Comparison of ENCODE assay signal across 18 cellular contexts in genomic region chr4:186691396-186691795, GRCh38. TPM values are rescaled to one million over a fixed set of nuclear protein-coding genes. Genes with fewer than 3 reads are reported as not detected.
DNase-seq lines count a peak whose midpoint lies in the region; ATAC-seq, FAIRE-seq and TF ChIP-seq lines count a peak whose summit lies in the region.
"Had no signal": no experiment of that assay in that cellular context is flagged by ENCODE, and none has a peak within 500 bp of the region (broad histone marks: within the 10 kb centered on the region; RNA-seq: fewer than 3 reads in every experiment).

No MANE protein-coding gene starts in this region.

- no peak overlapping the region for H2BK120ac ChIP-seq in H1 (replicated peaks; ENCODE audit: low read depth, low read length)

- peak overlapping the region; percentile 98 for H3K27ac ChIP-seq in Panc1 (ENCODE audit: low read length)
- H3K27ac ChIP-seq in astrocyte (ENCODE audit: low read depth, low read length), result no peak overlapping the region
- no peak overlapping the region for H3K27ac ChIP-seq in H1 (ENCODE audit: low read depth, low read length)
- no peak overlapping the region for H3K27ac ChIP-seq in lower lobe of right lung
- H3K27ac ChIP-seq: BLaER1, C4-2B, GM23248 had no signal

- H4K8ac ChIP-seq in H1 (ENCODE audit: extremely low read depth, insufficient read depth, low read length), result no peak overlapping the region

- H3K23ac ChIP-seq in H1 (ENCODE audit: insufficient read length), result no peak overlapping the region

- H3K79me1 ChIP-seq in H1 (ENCODE audit: low read depth, low read length), result peaks cover 4% of the 10 kb centered on the region

- POLR2A ChIA-PET in Panc1 (lab: Charles Lee), result no interaction called here
- POLR2A ChIA-PET in H1 (lab: Charles Lee; ENCODE audit: partially characterized antibody), result no interaction called here

- no peak overlapping the region for H4K5ac ChIP-seq in H1 (ENCODE audit: insufficient read length, low read depth, low read length)

- WGBS in H1 (ENCODE audit: extremely low coverage in 1 of 2, insufficient coverage in 1 of 2, insufficient read length in 1 of 2, insufficient replicate concordance in 2 of 2, low coverage in 1 of 2, low lambda C conversion rate in 2 of 2, missing lambda C conversion rate in 1 of 2), 2 experiments, result 89% methylated on average over 5 of the region's 5 CpGs; no CpG with 5 or more reads in 1 of the 2 experiments

- no peak for TF ChIP-seq RAD21 in H1 (IDR thresholded peaks at IDR 0.05 in 1 of 2, conservative IDR thresholded peaks at IDR 0.05 in 1 of 2; ENCODE audit: low read depth in 2 of 2, low read length in 2 of 2)

- no peak overlapping the region for H3K4me3 Mint-ChIP-seq in astrocyte (ENCODE audit: unreplicated experiment)
- H3K4me3 Mint-ChIP-seq in osteocyte (ENCODE audit: unreplicated experiment), result no peak overlapping the region
- H3K4me3 Mint-ChIP-seq: B cell; CD4-positive, CD25-positive, alpha-beta regulatory T cell; CD8-positive, alpha-beta T cell; H9 had no signal

- TF ChIP-seq POLR2A in H1 (IDR thresholded peaks at IDR 0.05; ENCODE audit: control extremely low read depth in 1 of 2, low read depth in 2 of 2, low read length in 2 of 2), result no peak

- no peak overlapping the region for H4K91ac ChIP-seq in H1 (replicated peaks; ENCODE audit: insufficient read length, low read length)

- intact Hi-C loops in Panc1 (cut with micrococcal nuclease; ENCODE audit: unreplicated experiment), result no loop called here
- intact Hi-C loops in lower lobe of right lung (cut with DNase I), result no loop called here

- no peak overlapping the region for H3K56ac ChIP-seq in H1 (replicated peaks; ENCODE audit: insufficient read length, low read depth, low read length)

- no peak overlapping the region for H2BK5ac ChIP-seq in H1 (ENCODE audit: low read depth, low read length)

- DNase-seq in Panc1 (ENCODE audit: low read depth, low spot score), result no peak
- DNase-seq in astrocyte (ENCODE audit: low read depth), result no peak
- no peak for DNase-seq in H1 (ENCODE audit: low read depth in 1 of 2, low spot score in 2 of 2)
- no peak for DNase-seq in osteocyte (ENCODE audit: extremely low spot score, unreplicated experiment)
- no peak for DNase-seq in stimulated activated CD4-positive, alpha-beta T cell treated with anti-CD3 and anti-CD28 coated beads, Interleukin-15, amount 100 ng/mL, for 24 hours
- DNase-seq in NCI-H2081 treated with DMSO at 0.1 percent for 48 hours (lab: John Stamatoyannopoulos, UW), result no peak
- DNase-seq in lower lobe of right lung, result no peak
- DNase-seq: Caco-2; CD4-positive, CD25-positive, alpha-beta regulatory T cell; CD8-positive, alpha-beta T cell; DMS153; DND-41; GM23248; H9 had no signal

- H3K14ac ChIP-seq in H1 (ENCODE audit: insufficient read length), result no peak overlapping the region

- H3K4me1 ChIP-seq in Panc1 (ENCODE audit: control insufficient read depth, insufficient read depth, low read length) (peaks cover 79% of the 10 kb centered on the region), astrocyte (ENCODE audit: insufficient read depth, low read length) (peaks cover 29% of the 10 kb centered on the region), H1 (replicated peaks in 1 of 4; ENCODE audit: control insufficient read depth in 3 of 4, insufficient read depth in 4 of 4, low read length in 3 of 4) (peaks cover 2 to 32% (median 24%) of the 10 kb centered on the region in 4 experiments; a peak in 6 of 7 replicates), lower lobe of right lung (peaks cover 18% of the 10 kb centered on the region)

- H2AFZ ChIP-seq in astrocyte (ENCODE audit: low read depth, low read length) (no peak overlapping the region), H1 (ENCODE audit: low read length) (no peak overlapping the region)
- H2AFZ ChIP-seq: GM23248 had no signal

- no peak overlapping the region for H2AK5ac ChIP-seq in H1 (ENCODE audit: low read depth, low read length)

- peaks cover 16% of the 10 kb centered on the region for H3K36me3 Mint-ChIP-seq in astrocyte (ENCODE audit: low read depth, unreplicated experiment)
- H3K36me3 Mint-ChIP-seq in osteocyte (ENCODE audit: unreplicated experiment), result peaks cover 16% of the 10 kb centered on the region
- H3K36me3 Mint-ChIP-seq: CD8-positive, alpha-beta T cell had no signal

- FAIRE-seq in astrocyte (lab: Jason Lieb, UNC) (no peak), H1 (lab: Jason Lieb, UNC) (peak; percentile 13)
- FAIRE-seq: GM12892 had no signal

- H4K20me1 ChIP-seq in astrocyte (ENCODE audit: insufficient read depth, low read length), result peaks cover 85% of the 10 kb centered on the region
- no peaks in the 10 kb centered on the region for H4K20me1 ChIP-seq in H1 (replicated peaks in 1 of 2; ENCODE audit: control insufficient read depth in 1 of 2, insufficient read depth in 2 of 2, low read length in 2 of 2)

- H3K9ac ChIP-seq in astrocyte (ENCODE audit: low read length) (no peak overlapping the region), H1 (replicated peaks in 1 of 4; ENCODE audit: extremely low read depth in 1 of 4, low read depth in 3 of 4, low read length in 3 of 4) (no peak overlapping the region)
- H3K9ac ChIP-seq: BLaER1, GM23248 had no signal

- ATAC-seq in Panc1 (no peak), lower lobe of right lung (no peak)
- ATAC-seq: CD8-positive, alpha-beta T cell had no signal

- TF ChIP-seq EP300 in H1 (IDR thresholded peaks at IDR 0.05; ENCODE audit: borderline replicate concordance in 1 of 2, low read depth in 2 of 2, low read length in 2 of 2), result no peak

- H3K23me2 ChIP-seq in H1 (ENCODE audit: low read depth, low read length), result peaks cover 4% of the 10 kb centered on the region; the same call in 1 of the 2 replicates

- H2BK12ac ChIP-seq in H1 (ENCODE audit: low read depth, low read length), result no peak overlapping the region

- H3K9me3 ChIP-seq in Panc1 (ENCODE audit: control insufficient read depth, insufficient read depth, low read depth, low read length), result no peaks in the 10 kb centered on the region
- H3K9me3 ChIP-seq in astrocyte (ENCODE audit: insufficient read depth, low read depth, low read length), result no peaks in the 10 kb centered on the region
- H3K9me3 ChIP-seq in H1 (ENCODE audit: insufficient read depth in 2 of 2, low read depth in 1 of 2, low read length in 1 of 2), result no peaks in the 10 kb centered on the region
- no peaks in the 10 kb centered on the region for H3K9me3 ChIP-seq in lower lobe of right lung
- H3K9me3 ChIP-seq: Caco-2 had no signal

- no peak overlapping the region for H2BK15ac ChIP-seq in H1 (ENCODE audit: low read length)

- TF ChIP-seq CTCF in Panc1 (IDR thresholded peaks at IDR 0.05) (no peak), astrocyte (IDR thresholded peaks at IDR 0.05; ENCODE audit: insufficient read depth, low read depth, low read length) (no peak), H1 (IDR thresholded peaks at IDR 0.05; ENCODE audit: control extremely low read depth in 1 of 3, insufficient read depth in 1 of 3, low read depth in 1 of 3, low read length in 3 of 3) (no peak), osteocyte (IDR thresholded peaks at IDR 0.05) (no peak), lower lobe of right lung (IDR thresholded peaks at IDR 0.05) (no peak)

- H3K27ac Mint-ChIP-seq in astrocyte (ENCODE audit: unreplicated experiment) (peak overlapping the region; percentile 10), osteocyte (ENCODE audit: unreplicated experiment) (peak overlapping the region; percentile 29)
- H3K27ac Mint-ChIP-seq: B cell; CD4-positive, CD25-positive, alpha-beta regulatory T cell; CD8-positive, alpha-beta T cell; H9 had no signal

- H3K27me3 ChIP-seq in Panc1 (ENCODE audit: control insufficient read depth, insufficient read depth, low read length) (no peaks in the 10 kb centered on the region), astrocyte (ENCODE audit: insufficient read depth, low read length) (no peaks in the 10 kb centered on the region), H1 (replicated peaks in 1 of 4; ENCODE audit: control insufficient read depth in 3 of 4, extremely low read depth in 1 of 4, insufficient read depth in 3 of 4, low read length in 3 of 4) (no peaks in the 10 kb centered on the region), lower lobe of right lung (ENCODE audit: low read depth) (no peaks in the 10 kb centered on the region)
- H3K27me3 ChIP-seq: BLaER1 had no signal

- no peak overlapping the region for H3K4me2 ChIP-seq in astrocyte (ENCODE audit: low read length)
- H3K4me2 ChIP-seq in H1 (ENCODE audit: insufficient read depth in 1 of 2, low read depth in 2 of 2, low read length in 2 of 2), result no peak overlapping the region
- H3K4me2 ChIP-seq: BLaER1 had no signal

- in situ Hi-C loops in Panc1 (cut with HindIII; ENCODE audit: low pct_unique_long_range_greater_than_20kb, low sequenced_read_pairs), result no loop called here

- no peaks in the 10 kb centered on the region for H3K27me3 Mint-ChIP-seq in astrocyte (ENCODE audit: low read depth, unreplicated experiment)
- H3K27me3 Mint-ChIP-seq in osteocyte (ENCODE audit: unreplicated experiment), result no peaks in the 10 kb centered on the region
- H3K27me3 Mint-ChIP-seq: B cell; CD4-positive, CD25-positive, alpha-beta regulatory T cell had no signal

- H3K18ac ChIP-seq in H1 (ENCODE audit: extremely low read depth, low read length), result no peak overlapping the region

- peaks cover 98% of the 10 kb centered on the region for H3K79me2 ChIP-seq in astrocyte (ENCODE audit: insufficient read depth, low read length)
- H3K79me2 ChIP-seq in H1 (ENCODE audit: control insufficient read depth in 1 of 2, insufficient read depth in 2 of 2, low read length in 2 of 2), result peaks cover 6 to 79% of the 10 kb centered on the region in 2 experiments

- H2BK20ac ChIP-seq in H1 (ENCODE audit: low read length), result no peak overlapping the region

- H3K4me1 Mint-ChIP-seq in astrocyte (ENCODE audit: low read depth, unreplicated experiment), result peaks cover 55% of the 10 kb centered on the region
- peaks cover 81% of the 10 kb centered on the region for H3K4me1 Mint-ChIP-seq in osteocyte (ENCODE audit: unreplicated experiment)
- H3K4me1 Mint-ChIP-seq: B cell; CD4-positive, CD25-positive, alpha-beta regulatory T cell had no signal

- H3K4me3 ChIP-seq in Panc1 (ENCODE audit: low read depth in 2 of 2, low read length in 2 of 2) (0 out of 4 replicates have a peak overlapping the region, but pooled peaks of 1 of the 2 experiments have one; percentile 2), astrocyte (ENCODE audit: insufficient read depth, low read depth, low read length) (no peak overlapping the region), H1 (ENCODE audit: extremely low read depth in 1 of 4, insufficient read depth in 2 of 4, low read depth in 3 of 4, low read length in 4 of 4) (no peak overlapping the region), lower lobe of right lung (no peak overlapping the region)
- H3K4me3 ChIP-seq: BLaER1, GM23248 had no signal

- no peaks in the 10 kb centered on the region for H3K9me3 Mint-ChIP-seq in astrocyte (ENCODE audit: unreplicated experiment)
- peaks cover 6% of the 10 kb centered on the region for H3K9me3 Mint-ChIP-seq in osteocyte (ENCODE audit: unreplicated experiment)
- H3K9me3 Mint-ChIP-seq: H9 had no signal

- no peak overlapping the region for H3K4ac ChIP-seq in H1 (replicated peaks; ENCODE audit: insufficient read length, low read depth, low read length)

- CTCF ChIA-PET in Panc1 (lab: Charles Lee), result no interaction called here
- CTCF ChIA-PET in H1 (lab: Charles Lee; ENCODE audit: partially characterized antibody), result no interaction called here

- H3K36me3 ChIP-seq in Panc1 (ENCODE audit: control insufficient read depth, insufficient read depth, low read length) (no peaks in the 10 kb centered on the region; the same call in 1 of the 2 replicates), astrocyte (ENCODE audit: insufficient read depth, low read length) (peaks cover 5% of the 10 kb centered on the region), H1 (ENCODE audit: control insufficient read depth in 2 of 4, insufficient read depth in 4 of 4, low read length in 3 of 4) (peaks cover 0 to 19% (median 0%) of the 10 kb centered on the region in 4 experiments; a peak in 2 of 8 replicates), lower lobe of right lung (no peaks in the 10 kb centered on the region)

- BruUV-seq in Panc1 (replicated peaks; lab: Mats Ljungman, UMichigan), result no TSS peak

RNA-seq across cellular contexts. Expression of gene FAT1, which starts 32.3 kb away (rescaled TPM):
- total RNA-seq in Panc1 (2021; ENCODE audit: unreplicated experiment), result 288 TPM
- polyA plus RNA-seq in Panc1 (2012; ENCODE audit: insufficient read length), result 203 TPM
- total RNA-seq in astrocyte, result 590 and 591 TPM in 2 replicates
- total RNA-seq in H1 (2021; fragmentation: NEBNext Ultra II Directional; extraction: Animal tissue kit (Norgen Biotek cat#: 25700)), result 137 and 144 TPM in 2 replicates
- polyA plus RNA-seq in H1 (2011; rRNA removed), result 84.0 and 94.4 TPM in 2 replicates
- polyA plus RNA-seq in H1 (2011; cell fraction: cytosol; rRNA removed), result 74.4 TPM
- polyA plus RNA-seq in H1 (2011; cell fraction: nucleus; rRNA removed), result 371 TPM
- polyA plus RNA-seq in H1 (2012, experiment 1 of 2), result 73.7 to 125 TPM (median 95.6 TPM) in 4 replicates
- polyA plus RNA-seq in H1 (2012, experiment 2 of 2), result 10.8 TPM
- polyA plus RNA-seq in H1 (2013, experiment 1 of 2), result 93.1 TPM
- 69.3 TPM for polyA plus RNA-seq in H1 (2013, experiment 2 of 2)
- polyA minus RNA-seq in H1 (2011; rRNA and poly(A)+ RNA removed), result 977 and 1,176 TPM in 2 replicates
- 243 TPM for polyA minus RNA-seq in H1 (2011; cell fraction: cytosol; rRNA and poly(A)+ RNA removed)
- polyA minus RNA-seq in H1 (2011; cell fraction: nucleus; rRNA and poly(A)+ RNA removed), result 409 TPM
- 395 and 408 TPM in 2 replicates for total RNA-seq in osteocyte
- 106 TPM for total RNA-seq in lower lobe of right lung
- total RNA-seq: CD4-positive, CD25-positive, alpha-beta regulatory T cell; CD8-positive, alpha-beta T cell had no signal
